In genomic region chr20:50190251-50191064, GRCh38 we compare ENCODE assay signal across 7 cellular contexts. TPM values are rescaled to one million over a fixed set of nuclear protein-coding genes. Genes with fewer than 3 reads are reported as not detected.
DNase-seq lines count a peak whose midpoint lies in the region; ATAC-seq, FAIRE-seq and TF ChIP-seq lines count a peak whose summit lies in the region.

TSS of gene CEBPB (plus strand) at chr20:50190830. CDS start at chr20:50191034, 204 bp downstream.

- peak; percentile 84 for TF ChIP-seq CTCF in chondrocyte (IDR thresholded peaks at IDR 0.05)

- no peaks in the 10 kb centered on the region for H3K9me3 Mint-ChIP-seq in activated CD4-positive, alpha-beta T cell treated with anti-CD3 and anti-CD28 coated beads for 36 hours (ENCODE audit: low read depth)
- H3K9me3 Mint-ChIP-seq in chondrocyte (ENCODE audit: low read depth), result no peaks in the 10 kb centered on the region

- no peak for FAIRE-seq in GM12892 (lab: Jason Lieb, UNC)

- peaks cover 26% of the 10 kb centered on the region for H3K36me3 Mint-ChIP-seq in activated CD4-positive, alpha-beta T cell treated with anti-CD3 and anti-CD28 coated beads for 36 hours (ENCODE audit: low read depth)
- peaks cover 9% of the 10 kb centered on the region for H3K36me3 Mint-ChIP-seq in chondrocyte (ENCODE audit: low read depth)

- H3K4me3 Mint-ChIP-seq in activated CD4-positive, alpha-beta T cell treated with anti-CD3 and anti-CD28 coated beads for 36 hours, result peak within 1 kb of the TSS; percentile 96
- peak within 1 kb of the TSS; percentile 77 for H3K4me3 Mint-ChIP-seq in chondrocyte (ENCODE audit: unreplicated experiment)

- intact Hi-C loops in activated CD4-positive, alpha-beta T cell treated with anti-CD3 and anti-CD28 coated beads for 36 hours (cut with DNase I, micrococcal nuclease), result loop anchor here (1.0 to 10.0 kb wide), 15 partner anchors 37 to 742 kb away; partner anchors contain the start of genes ADNP (in 1 of the 2), PARD6B (in 1 of the 2), PEDS1 (in 1 of the 2) and PTPN1 (in 1 of the 2)

- TF ChIP-seq POLR2A in GM12892 (IDR thresholded peaks at IDR 0.05; ENCODE audit: low read depth, low read length), result peak; percentile 18; the same call in 1 of the 2 replicates

- peak within 1 kb of the TSS; percentile 84 for H3K27ac Mint-ChIP-seq in activated CD4-positive, alpha-beta T cell treated with anti-CD3 and anti-CD28 coated beads for 36 hours
- H3K27ac Mint-ChIP-seq in chondrocyte (ENCODE audit: unreplicated experiment), result peak within 1 kb of the TSS; percentile 94

- H3K27ac ChIP-seq in layer of hippocampus (ENCODE audit: low read depth, low read length), result peak within 1 kb of the TSS; percentile 89

- peak; percentile 83 for DNase-seq in GM12892 (ENCODE audit: insufficient read length)
- DNase-seq in NCI-H446 (lab: John Stamatoyannopoulos, UW), result peak; percentile 81 to 93
- DNase-seq in activated CD4-positive, alpha-beta T cell treated with anti-CD3 and anti-CD28 coated beads for 36 hours, result peak; percentile 93
- DNase-seq in chondrocyte (ENCODE audit: low spot score), result no peak
- peak; percentile 83 for DNase-seq in stimulated activated CD4-positive, alpha-beta T cell treated with anti-CD3 and anti-CD28 coated beads, Interleukin-1b, Interleukin-23, amount 100 ng/mL, for 48 hours

- peaks cover 4% of the 10 kb centered on the region for H3K27me3 ChIP-seq in layer of hippocampus (ENCODE audit: control insufficient read depth, insufficient read depth, low read length)

- peaks cover 6% of the 10 kb centered on the region for H3K27me3 Mint-ChIP-seq in activated CD4-positive, alpha-beta T cell treated with anti-CD3 and anti-CD28 coated beads for 36 hours
- no peaks in the 10 kb centered on the region for H3K27me3 Mint-ChIP-seq in chondrocyte (ENCODE audit: low read depth)

- CTCF ChIA-PET in activated CD4-positive, alpha-beta T cell treated with anti-CD3 and anti-CD28 coated beads for 36 hours (lab: Charles Lee), result interaction anchor here (0.7 to 10.4 kb wide), 7 partner anchors 37 to 1303 kb away, joined by 3 to 158 read pairs (median 3); no protein-coding TSS in a partner anchor

- POLR2A ChIA-PET in activated CD4-positive, alpha-beta T cell treated with anti-CD3 and anti-CD28 coated beads for 36 hours (lab: Charles Lee), result interaction anchor here (0.5 to 0.9 kb wide), 2 partner anchors 248 to 357 kb away, joined by 3 to 8 read pairs; no protein-coding TSS in a partner anchor

- ATAC-seq in HG02981 (IDR thresholded peaks at IDR 0.05; ENCODE audit: unreplicated experiment), result peak; percentile 29
- peak; percentile 60 for ATAC-seq in activated CD4-positive, alpha-beta T cell treated with anti-CD3 and anti-CD28 coated beads for 36 hours

- H3K4me1 Mint-ChIP-seq in activated CD4-positive, alpha-beta T cell treated with anti-CD3 and anti-CD28 coated beads for 36 hours, result peaks cover 20% of the 10 kb centered on the region
- peaks cover 35% of the 10 kb centered on the region for H3K4me1 Mint-ChIP-seq in chondrocyte (ENCODE audit: low read depth)

RNA-seq across cellular contexts. Expression of gene CEBPB, which starts in this region (rescaled TPM):
- 0.47 TPM for polyA plus RNA-seq in GM12892 (2012; ENCODE audit: missing spikeins)
- 10 to 100 TPM; 28.9 to 40.1 TPM for total RNA-seq in activated CD4-positive, alpha-beta T cell treated with anti-CD3 and anti-CD28 coated beads for 36 hours
- total RNA-seq in chondrocyte, result 20.4 to 81.4 TPM (median 78.7 TPM) in 3 replicates
